11 cellular contexts compared by ENCODE assay signal in the genomic region with DNA sequence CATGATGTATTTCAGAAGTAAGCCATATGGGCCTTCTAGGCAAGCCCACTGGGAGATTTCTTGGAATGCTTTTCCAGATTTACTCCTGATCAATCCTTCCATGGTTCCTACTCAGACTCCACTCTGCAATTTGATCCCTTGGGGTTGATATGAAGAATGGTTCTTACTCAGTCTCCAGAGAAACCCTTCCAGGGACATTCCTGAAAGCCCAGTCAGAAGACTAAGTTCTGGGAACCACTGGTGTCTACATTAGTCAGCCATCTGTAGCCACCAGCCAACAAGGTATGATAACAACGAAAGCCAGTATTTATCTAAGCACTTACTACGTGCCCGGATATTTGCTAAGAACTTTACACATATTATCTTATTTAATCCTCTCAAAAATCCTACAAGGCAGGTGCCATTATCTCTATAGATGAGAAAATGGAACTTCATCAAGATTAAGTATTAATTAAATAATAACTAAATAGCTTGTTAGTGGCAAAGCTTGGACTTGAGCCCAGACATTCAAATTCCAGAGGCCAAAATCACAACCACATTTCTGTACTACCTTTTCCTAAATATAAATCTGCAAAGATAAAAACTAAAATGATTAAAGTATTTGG. TPM values are rescaled to one million over a fixed set of nuclear protein-coding genes. Genes with fewer than 3 reads are reported as not detected.
DNase-seq lines count a peak whose midpoint lies in the region; ATAC-seq and TF ChIP-seq lines count a peak whose summit lies in the region.
"Had no signal": no experiment of that assay in that cellular context is flagged by ENCODE, and none has a peak within 500 bp of the region (broad histone marks: within the 10 kb centered on the region; RNA-seq: fewer than 3 reads in every experiment).

No MANE protein-coding gene starts in this region.

- H3K9me3 ChIP-seq in tibial artery = no peaks in the 10 kb centered on the region
- peaks cover 0 to 4% (median 0%) of the 10 kb centered on the region in 4 donors for H3K9me3 ChIP-seq in sigmoid colon

- H3K27ac ChIP-seq in tibial artery (peak overlapping the region; percentile 68 to 78), sigmoid colon (no peak overlapping the region)
- H3K27ac ChIP-seq: WERI-Rb-1 had no signal

- H3K36me3 ChIP-seq in tibial artery (no peaks in the 10 kb centered on the region), sigmoid colon (no peaks in the 10 kb centered on the region)
- H3K36me3 ChIP-seq: WERI-Rb-1 had no signal

- no peak overlapping the region for H3K4me3 ChIP-seq in HFF-Myc (replicated peaks; ENCODE audit: low read depth, low read length)
- no peak overlapping the region for H3K4me3 ChIP-seq in foreskin fibroblast (ENCODE audit: low read depth in 1 of 2, low read length in 2 of 2)
- H3K4me3 ChIP-seq in tibial artery = no peak overlapping the region
- no peak overlapping the region for H3K4me3 ChIP-seq in sigmoid colon

- no peak for TF ChIP-seq CTCF in HFF-Myc (IDR thresholded peaks at IDR 0.05; ENCODE audit: low read depth, low read length, missing control alignments)
- TF ChIP-seq CTCF in foreskin fibroblast (IDR thresholded peaks at IDR 0.05; ENCODE audit: low read depth, low read length) = no peak
- no peak for TF ChIP-seq CTCF in tibial artery (IDR thresholded peaks at IDR 0.05)
- no peak for TF ChIP-seq CTCF in sigmoid colon (IDR thresholded peaks at IDR 0.05)

- no peak for ATAC-seq in GM19455 (IDR thresholded peaks at IDR 0.05; ENCODE audit: unreplicated experiment)
- ATAC-seq: HCT116 had no signal

- H3K27me3 ChIP-seq in tibial artery (no peaks in the 10 kb centered on the region), sigmoid colon (no peaks in the 10 kb centered on the region)

- no peak for TF ChIP-seq EP300 in sigmoid colon (IDR thresholded peaks at IDR 0.05)

- DNase-seq in HFF-Myc (ENCODE audit: extremely low read depth, low read depth) = peak; percentile 59
- DNase-seq in amniotic epithelial cell (ENCODE audit: low read depth) = peak; percentile 94
- peak; percentile 96 to 97 for DNase-seq in foreskin fibroblast
- DNase-seq in tibial artery = no peak
- DNase-seq in sigmoid colon = no peak
- DNase-seq in activated CD4-positive, CD25-positive, alpha-beta regulatory T cell (lab: John Stamatoyannopoulos, UW) = no peak
- DNase-seq: activated T-cell treated with anti-CD3 and anti-CD28 coated beads, Interleukin-2, amount 50 U/mL, for 48 hours; NCI-H2227 treated with DMSO at 0.1 percent for 48 hours; WERI-Rb-1 had no signal

- intact Hi-C loops in tibial artery (cut with DNase I; ENCODE audit: low total_unique reads) (no loop called here), sigmoid colon (cut with DNase I) (no loop called here)

- H3K4me1 ChIP-seq in tibial artery (peaks cover 0 to 76% (median 24%) of the 10 kb centered on the region in 4 donors), sigmoid colon (no peaks in the 10 kb centered on the region)

- no peak for TF ChIP-seq POLR2A in sigmoid colon (IDR thresholded peaks at IDR 0.05)

- WGBS in sigmoid colon, 2 donors = 88 to 92% methylated on average over 3 of the region's 3 CpGs

RNA-seq across cellular contexts. Expression of a gene that starts 32.7 kb away (rescaled TPM):
- total RNA-seq in sigmoid colon = 1 to 10 TPM; 1.2 to 4.3 (median 3.0) TPM
- polyA plus RNA-seq in sigmoid colon = under 1 TPM; under 0.01 to 0.60 (median 0.55) TPM

Comparison
In these comparisons a context has a peak if more than half of its experiments do, and no peak if none do; other contexts are left out.
1. DNase-seq: peak in HFF-Myc (single experiment), amniotic epithelial cell (single experiment) and foreskin fibroblast (2 of 2); none in tibial artery (0 of 2), sigmoid colon (single experiment) and activated CD4-positive, CD25-positive, alpha-beta regulatory T cell (0 of 4).
2. H3K27ac ChIP-seq: peak in tibial artery (2 of 2); none in sigmoid colon (0 of 4).